Comparison of ENCODE assay signal across 26 cellular contexts in the genomic region with DNA sequence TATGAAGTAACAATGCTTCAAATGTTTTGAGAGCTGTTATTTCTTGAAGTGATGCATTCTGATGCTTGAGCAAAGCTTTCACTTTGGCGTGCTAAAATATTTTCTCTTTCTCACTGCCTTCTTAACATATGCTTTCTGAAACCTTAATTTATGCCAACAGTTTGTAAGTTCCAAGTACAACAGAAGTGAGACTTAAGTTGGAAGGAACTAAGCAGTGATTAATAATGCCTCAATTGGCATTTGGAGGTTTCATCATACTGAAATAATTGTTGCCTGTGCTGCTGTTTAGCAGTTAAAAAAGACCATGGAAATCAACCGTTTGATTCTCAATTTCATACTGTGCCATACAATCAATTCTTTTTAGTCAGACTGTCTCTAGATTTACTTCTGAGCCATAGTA.
"Had no signal": no experiment of that assay in that cellular context is flagged by ENCODE, and none has a peak within 500 bp of the region (broad histone marks: within the 10 kb centered on the region; RNA-seq: fewer than 3 reads in every experiment).

No MANE protein-coding gene starts in this region.

- DNase-seq: activated CD8-positive, alpha-beta memory T cell treated with anti-CD3 and anti-CD28 coated beads, Interleukin-2, amount 50 U/mL, for 4 hours; activated naive CD4-positive, alpha-beta T cell; activated T-cell treated with anti-CD3 and anti-CD28 coated beads, Interleukin-2, amount 50 U/mL, for 24 hours; brain microvascular endothelial cell; caudate nucleus; dermis blood vessel endothelial cell; effector CD8-positive, alpha-beta T cell; heart left ventricle; left cardiac atrium; midbrain; pancreas; psoas muscle; right cardiac atrium; stimulated activated CD4-positive, alpha-beta T cell treated with anti-CD3 and anti-CD28 coated beads, Interleukin-12 subunit alpha, Interleukin-12 subunit beta, amount 100 ng/mL, for 4 hours; stimulated activated CD4-positive, alpha-beta T cell treated with anti-CD3 and anti-CD28 coated beads, Interleukin-4, amount 100 ng/mL, for 4 hours; stimulated activated naive CD8-positive, alpha-beta T cell treated with anti-CD3 and anti-CD28 coated beads, Interleukin-15, Interleukin-2, amounts not matched to agents 100 U/mL and 50 U/mL, for 24 hours; substantia nigra; T-helper 9 cell; thyroid gland; upper lobe of right lung had no signal

- H3K27me3 Mint-ChIP-seq: activated naive CD8-positive, alpha-beta T cell; activated T-cell treated with anti-CD3 and anti-CD28 coated beads, Interleukin-2, amount 50 U/mL, for 24 hours; natural killer cell treated with Interleukin-12 subunit alpha and Interleukin-12 subunit beta and Interleukin-15 and Interleukin-18, amount 100 ng/mL, for 72 hours had no signal

- H3K9me3 ChIP-seq: heart left ventricle, neutrophil, pancreas, psoas muscle, thyroid gland, upper lobe of right lung had no signal

- H3K4me1 ChIP-seq: heart left ventricle, pancreas, psoas muscle, thyroid gland, upper lobe of right lung had no signal

- H3K27me3 ChIP-seq: brain microvascular endothelial cell, heart left ventricle, neutrophil, pancreas, thyroid gland, upper lobe of right lung had no signal

- FAIRE-seq: islet of Langerhans, pancreas had no signal

- H3K4me3 ChIP-seq: heart left ventricle, pancreas, psoas muscle, thyroid gland, upper lobe of right lung had no signal

- H3K36me3 ChIP-seq: brain microvascular endothelial cell, heart left ventricle, neutrophil, pancreas, thyroid gland, upper lobe of right lung had no signal

- H3K27ac Mint-ChIP-seq: activated naive CD8-positive, alpha-beta T cell; activated T-cell treated with anti-CD3 and anti-CD28 coated beads, Interleukin-2, amount 50 U/mL, for 24 hours; activated T-helper 2 cell treated with anti-CD3 and anti-CD28 coated beads, Interferon-gamma antibody, Interleukin-2, Interleukin-4, amounts not matched to agents 10 μg/mL and 5 μg/mL and 100 μg/mL, durations not matched to agents 14 hours and 24 hours and 36 hours; natural killer cell treated with Interleukin-12 subunit alpha and Interleukin-12 subunit beta and Interleukin-15 and Interleukin-18, amount 100 ng/mL, for 72 hours; WTC11 had no signal

- H3K36me3 Mint-ChIP-seq: activated naive CD8-positive, alpha-beta T cell; WTC11 had no signal

- ATAC-seq: heart left ventricle; left cardiac atrium; natural killer cell treated with Interleukin-12 subunit alpha and Interleukin-12 subunit beta and Interleukin-15 and Interleukin-18, amount 100 ng/mL, for 72 hours; pancreas; psoas muscle; right cardiac atrium; stimulated activated naive CD8-positive, alpha-beta T cell treated with anti-CD3 and anti-CD28 coated beads, Interleukin-15, Interleukin-2, amounts not matched to agents 100 U/mL and 50 U/mL, for 24 hours; upper lobe of right lung; WTC11 had no signal

- H3K4me3 Mint-ChIP-seq: activated naive CD8-positive, alpha-beta T cell; activated T-cell treated with anti-CD3 and anti-CD28 coated beads, Interleukin-2, amount 50 U/mL, for 24 hours; natural killer cell treated with Interleukin-12 subunit alpha and Interleukin-12 subunit beta and Interleukin-15 and Interleukin-18, amount 100 ng/mL, for 72 hours; WTC11 had no signal

- H3K27ac ChIP-seq: brain microvascular endothelial cell, heart left ventricle, neutrophil, pancreas, psoas muscle, thyroid gland, upper lobe of right lung had no signal
